Comparison of ENCODE assay signal across 5 cellular contexts in the genomic region with DNA sequence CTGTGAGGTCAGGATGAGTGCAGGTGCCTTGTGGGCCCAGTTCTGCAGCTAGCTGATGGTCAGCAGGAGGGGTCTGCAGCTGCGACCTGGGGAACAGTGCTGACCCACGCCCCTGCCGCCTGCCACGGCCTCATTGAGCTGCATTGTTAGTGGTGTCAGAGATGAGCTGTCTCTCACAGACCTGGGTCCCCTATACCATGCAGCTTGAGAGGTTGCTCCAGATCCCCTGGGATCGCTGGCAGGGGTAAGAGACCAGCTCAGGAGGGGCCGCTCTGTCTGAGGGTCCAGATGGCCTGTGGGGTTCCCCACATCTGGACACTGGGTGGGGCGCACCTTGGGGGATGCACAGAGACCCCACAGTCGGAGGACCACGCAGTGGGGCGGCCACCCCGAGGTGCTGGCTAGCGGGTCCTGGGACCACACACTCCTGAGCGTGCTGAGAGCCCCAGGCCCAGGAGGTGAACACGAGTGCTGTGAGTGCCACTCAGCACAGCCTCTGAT. TPM values are rescaled to one million over a fixed set of nuclear protein-coding genes. Genes with fewer than 3 reads are reported as not detected.
"Had no signal": no experiment of that assay in that cellular context is flagged by ENCODE, and none has a peak within 500 bp of the region (broad histone marks: within the 10 kb centered on the region; RNA-seq: fewer than 3 reads in every experiment).

No MANE protein-coding gene starts in this region.

RNA-seq across cellular contexts. Expression of a gene that starts 53.1 kb away (rescaled TPM):
- total RNA-seq: dermis microvascular lymphatic vessel endothelial cell, glomerular endothelial cell, lung microvascular endothelial cell, osteoblast had no signal
- polyA plus RNA-seq: fibroblast of lung had no signal
